Comparison of ENCODE assay signal across 9 cellular contexts in the genomic region with DNA sequence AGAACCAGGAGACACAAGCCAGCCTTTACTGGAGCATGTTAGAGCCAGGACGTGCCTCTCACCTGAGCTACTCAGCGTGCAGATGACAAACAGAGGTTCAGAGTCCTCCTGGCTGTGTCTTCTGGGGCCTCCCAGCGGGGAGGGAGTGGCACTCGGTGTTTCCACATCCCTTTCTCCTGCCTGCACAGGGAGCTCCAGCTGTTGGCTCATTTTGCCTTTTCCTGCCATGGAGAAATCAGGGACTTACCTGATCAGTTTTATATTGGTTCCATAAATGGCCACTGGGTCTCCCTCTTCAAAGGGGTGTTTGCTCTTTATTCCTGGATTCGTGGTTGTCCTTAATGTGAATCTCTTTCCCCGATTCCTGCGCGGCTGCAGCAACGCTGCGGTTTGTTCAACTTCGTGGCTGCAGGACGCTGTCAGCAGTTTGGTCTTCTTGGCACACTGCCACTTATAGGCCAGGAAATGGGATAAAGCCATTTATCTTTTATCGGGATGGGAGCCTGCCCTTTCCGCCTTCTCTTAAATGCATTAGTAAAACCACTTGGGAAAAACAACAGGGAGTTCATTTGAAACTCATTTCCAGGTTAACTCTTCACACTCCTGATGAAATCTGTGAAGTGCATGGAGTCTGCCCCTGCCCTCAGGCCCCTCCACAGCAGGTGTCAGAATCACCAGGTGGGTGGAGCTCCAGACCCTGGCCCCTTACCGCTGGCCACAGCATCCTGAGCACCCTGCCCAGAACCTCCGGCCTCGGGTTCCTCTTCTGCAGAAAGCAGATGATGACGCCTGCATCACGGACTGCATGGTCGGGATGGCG. TPM values are rescaled to one million over a fixed set of nuclear protein-coding genes. Genes with fewer than 3 reads are reported as not detected.
DNase-seq lines count a peak whose midpoint lies in the region; ATAC-seq and TF ChIP-seq lines count a peak whose summit lies in the region.
"Had no signal": no experiment of that assay in that cellular context is flagged by ENCODE, and none has a peak within 500 bp of the region (broad histone marks: within the 10 kb centered on the region; RNA-seq: fewer than 3 reads in every experiment).

No MANE protein-coding gene starts in this region.

- ATAC-seq in body of pancreas = peak; percentile 54
- ATAC-seq in left lung = peak; percentile 50
- ATAC-seq: activated T-cell treated with anti-CD3 and anti-CD28 coated beads, Interleukin-2, amount 50 U/mL, for 72 hours had no signal

- H3K4me3 ChIP-seq in body of pancreas (no peak overlapping the region), left lung (no peak overlapping the region), ascending aorta (no peak overlapping the region)

- WGBS in body of pancreas, 2 donors = 22 to 31% methylated on average over 16 to 21 of the region's 21 CpGs

- peak overlapping the region in 3 of 4 donors; percentile 0 to 47 (median 6) for H3K27ac ChIP-seq in body of pancreas
- no peak overlapping the region for H3K27ac ChIP-seq in left lung
- H3K27ac ChIP-seq in ascending aorta = no peak overlapping the region

- H3K27me3 ChIP-seq in body of pancreas (no peaks in the 10 kb centered on the region), left lung (peaks cover 0 to 42% of the 10 kb centered on the region in 2 donors), ascending aorta (no peaks in the 10 kb centered on the region)

- TF ChIP-seq POLR2A in body of pancreas (IDR thresholded peaks at IDR 0.05) = no peak

- DNase-seq in COLO668 (lab: John Stamatoyannopoulos, UW; ENCODE audit: unreplicated experiment) (peak; percentile 89), NCI-H187 (lab: John Stamatoyannopoulos, UW) (peak; percentile 86 to 98), body of pancreas (peak in 3 of 4 donors; percentile 56 to 64 (median 60)), left lung (no peak), NCI-H2196 (lab: John Stamatoyannopoulos, UW; ENCODE audit: unreplicated experiment) (no peak), NCI-H2171 (lab: John Stamatoyannopoulos, UW) (no peak), ascending aorta (ENCODE audit: low spot score in 2 of 2) (no peak)
- no peak for DNase-seq in activated CD4-positive, alpha-beta T cell treated with anti-CD3 and anti-CD28 coated beads for 1 hour
- DNase-seq: activated T-cell treated with anti-CD3 and anti-CD28 coated beads, Interleukin-2, amount 50 U/mL, for 72 hours had no signal

- intact Hi-C loops in body of pancreas (cut with DNase I) = no loop called here
- intact Hi-C loops in left lung (cut with DNase I) = no loop called here
- intact Hi-C loops in ascending aorta (cut with DNase I) = no loop called here

- H3K9me3 ChIP-seq in body of pancreas (no peaks in the 10 kb centered on the region), left lung (no peaks in the 10 kb centered on the region), ascending aorta (no peaks in the 10 kb centered on the region)

- H3K4me1 ChIP-seq in body of pancreas (peaks cover 16% of the 10 kb centered on the region), left lung (peaks cover 0 to 14% of the 10 kb centered on the region in 2 donors), ascending aorta (no peaks in the 10 kb centered on the region)

- TF ChIP-seq CTCF in body of pancreas (IDR thresholded peaks at IDR 0.05) (peak in 1 of 7 experiments; percentile 3), left lung (IDR thresholded peaks at IDR 0.05) (no peak), ascending aorta (IDR thresholded peaks at IDR 0.05) (no peak)

- H3K36me3 ChIP-seq in body of pancreas (replicated peaks in 1 of 2; ENCODE audit: insufficient read depth in 1 of 2, low read depth in 2 of 2) = no peaks in the 10 kb centered on the region
- no peaks in the 10 kb centered on the region for H3K36me3 ChIP-seq in left lung
- no peaks in the 10 kb centered on the region for H3K36me3 ChIP-seq in ascending aorta

RNA-seq across cellular contexts. Expression of a gene that starts 39.8 kb away (rescaled TPM):
- total RNA-seq in body of pancreas (10 to 100 TPM; 37.4 to 74.8 TPM), left lung (10 to 100 TPM; 36.0 to 38.9 TPM), ascending aorta (112 TPM)

Comparison
In these comparisons a context has a peak if more than half of its experiments do, and no peak if none do; other contexts are left out.
1. DNase-seq: peak in COLO668 (single experiment), NCI-H187 (2 of 2) and body of pancreas (3 of 4); none in left lung (0 of 2), NCI-H2196 (single experiment), activated CD4-positive, alpha-beta T cell treated with anti-CD3 and anti-CD28 coated beads for 1 hour (single experiment), NCI-H2171 (single experiment) and ascending aorta (0 of 2).
2. H3K27ac ChIP-seq: peak in body of pancreas (3 of 4); none in left lung (0 of 2) and ascending aorta (0 of 2).